In the genomic region with DNA sequence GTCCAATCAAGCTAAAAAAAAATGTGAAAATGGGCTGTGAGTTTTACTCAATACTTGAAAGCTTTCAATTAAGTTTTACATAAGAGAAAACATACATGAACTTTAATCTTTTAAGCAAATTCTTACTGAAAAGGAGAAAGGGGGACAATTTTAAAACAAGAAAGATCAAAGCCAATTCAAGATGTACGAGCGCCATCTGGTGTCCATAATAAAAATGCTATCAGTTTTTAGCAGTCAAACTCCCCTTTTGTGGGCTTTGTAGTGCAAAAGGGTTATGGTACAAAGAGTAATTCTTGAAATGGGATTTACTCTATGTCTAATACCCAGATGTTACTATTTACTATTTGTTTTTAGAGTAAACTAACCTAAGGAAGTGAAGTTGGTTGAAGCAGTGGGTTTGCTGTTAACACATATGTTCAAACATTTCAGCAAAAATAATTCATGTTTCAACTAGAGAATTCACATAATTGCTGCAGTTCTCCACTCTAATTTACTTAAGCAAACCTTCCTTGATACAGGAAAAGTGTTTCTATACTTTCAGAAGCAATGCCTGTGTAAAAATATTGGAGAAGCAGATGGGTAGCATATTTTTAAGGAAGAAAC, we compare ENCODE assay signal across 8 cellular contexts.
DNase-seq lines count a peak whose midpoint lies in the region; ATAC-seq, FAIRE-seq and TF ChIP-seq lines count a peak whose summit lies in the region.

No MANE protein-coding gene starts in this region.

- FAIRE-seq in TTC549 (lab: Jason Lieb, UNC) = peak; percentile 95

- H3K27ac ChIP-seq in DOHH2 (ENCODE audit: low read depth, low read length) (no peak overlapping the region), upper lobe of left lung (no peak overlapping the region)

- H3K9me3 ChIP-seq in DOHH2 (ENCODE audit: control insufficient read depth, insufficient read depth, low read length) (no peaks in the 10 kb centered on the region), upper lobe of left lung (no peaks in the 10 kb centered on the region)

- H3K27me3 ChIP-seq in DOHH2 (ENCODE audit: control insufficient read depth, low read length) (no peaks in the 10 kb centered on the region), upper lobe of left lung (no peaks in the 10 kb centered on the region)

- WGBS in upper lobe of left lung, 2 donors = 0 to 1% methylated on average over 2 of the region's 2 CpGs

- H3K4me3 ChIP-seq in DOHH2 (ENCODE audit: low read length) (no peak overlapping the region), upper lobe of left lung (no peak overlapping the region)

- no peak overlapping the region for H3K4me2 ChIP-seq in DOHH2 (ENCODE audit: low read length)

- no peaks in the 10 kb centered on the region for H3K36me3 ChIP-seq in DOHH2 (ENCODE audit: control insufficient read depth, low read length)
- no peaks in the 10 kb centered on the region for H3K36me3 ChIP-seq in upper lobe of left lung

- no peaks in the 10 kb centered on the region for H3K4me1 ChIP-seq in DOHH2 (ENCODE audit: control insufficient read depth, low read length)
- peaks cover 0 to 4% (median 0%) of the 10 kb centered on the region in 4 donors for H3K4me1 ChIP-seq in upper lobe of left lung

- no peak for TF ChIP-seq POLR2A in upper lobe of left lung (IDR thresholded peaks at IDR 0.05)

- no peaks in the 10 kb centered on the region for H4K20me1 ChIP-seq in DOHH2 (ENCODE audit: control insufficient read depth, insufficient read depth, low read depth, low read length)

- no peak for ATAC-seq in upper lobe of left lung (ENCODE audit: low FRiP score in 2 of 2)
- ATAC-seq in GM21423 (IDR thresholded peaks at IDR 0.05; ENCODE audit: unreplicated experiment) = no peak

- H3F3A ChIP-seq in DOHH2 (ENCODE audit: control insufficient read depth, insufficient read depth) = no peaks in the 10 kb centered on the region

- DNase-seq in LoVo (ENCODE audit: low spot score) (peak; percentile 34), kidney tubule cell (ENCODE audit: low spot score) (peak; percentile 30), upper lobe of left lung (no peak), GM19238 (ENCODE audit: insufficient read length, low spot score) (no peak), GOT3 (lab: John Stamatoyannopoulos, UW) (no peak)

- no peaks in the 10 kb centered on the region for H3K79me2 ChIP-seq in DOHH2 (ENCODE audit: control insufficient read depth, low read length)

- TF ChIP-seq EP300 in upper lobe of left lung (IDR thresholded peaks at IDR 0.05) = no peak

- no peaks in the 10 kb centered on the region for H3K9me2 ChIP-seq in DOHH2 (replicated peaks; ENCODE audit: control insufficient read depth, low read length)

- TF ChIP-seq CTCF in DOHH2 (IDR thresholded peaks at IDR 0.05; ENCODE audit: low read depth, low read length, poor library complexity, severe bottlenecking) = peak; percentile 69
- peak in 2 of 6 experiments; percentile 17 to 39 for TF ChIP-seq CTCF in upper lobe of left lung (IDR thresholded peaks at IDR 0.05)

Comparison
In these comparisons a context has a peak if more than half of its experiments do, and no peak if none do; other contexts are left out.
1. DNase-seq: peak in LoVo (single experiment) and kidney tubule cell (single experiment); none in upper lobe of left lung (0 of 2), GM19238 (single experiment) and GOT3 (single experiment).